Comparison of ENCODE assay signal across 8 cellular contexts in the genomic region with DNA sequence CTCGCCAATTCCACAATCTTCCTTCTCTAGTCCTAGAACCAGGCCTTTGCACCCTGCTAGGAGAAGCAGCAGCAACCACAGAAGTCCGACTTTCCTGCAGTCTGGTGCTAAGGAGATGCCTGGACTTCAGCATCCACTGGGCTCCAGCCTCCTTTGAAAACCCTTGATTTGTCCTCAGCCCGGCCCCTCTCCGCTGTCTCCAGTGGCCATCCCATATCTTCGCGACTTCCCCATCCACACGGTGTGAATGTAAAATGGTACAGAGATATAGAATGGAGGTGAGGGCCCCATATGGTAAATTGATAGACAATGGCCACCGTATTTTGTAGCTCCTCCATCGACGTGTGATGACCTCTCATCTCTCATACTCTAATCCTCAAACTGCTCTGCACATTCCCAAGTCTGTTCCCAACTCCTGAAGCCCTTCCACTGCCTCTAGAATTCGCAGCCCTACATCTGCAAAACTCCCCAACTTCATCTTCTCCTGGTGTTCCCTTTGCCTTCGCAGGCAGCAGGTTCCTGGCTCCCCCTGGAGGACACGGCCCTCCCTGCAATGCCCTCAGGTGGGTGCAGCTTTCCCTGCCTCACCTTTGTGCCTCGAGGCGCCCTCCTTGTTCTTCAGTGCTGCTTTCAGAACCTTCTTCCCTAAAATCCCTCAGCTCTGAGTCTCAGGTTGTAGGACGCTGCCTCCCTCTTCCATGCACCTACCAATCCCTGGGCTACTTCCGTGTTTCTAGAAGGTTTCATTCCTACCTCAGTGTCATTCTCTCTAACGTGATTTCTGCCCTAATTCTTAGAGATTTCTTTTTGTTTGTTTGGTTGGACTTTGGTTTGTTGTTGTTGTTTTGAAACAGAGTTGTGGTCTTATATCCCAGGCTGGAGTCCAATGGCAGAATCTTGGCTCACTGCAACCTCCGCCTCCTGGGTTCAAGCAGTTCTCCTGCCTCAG. TPM values are rescaled to one million over a fixed set of nuclear protein-coding genes. Genes with fewer than 3 reads are reported as not detected.
DNase-seq lines count a peak whose midpoint lies in the region; ATAC-seq and TF ChIP-seq lines count a peak whose summit lies in the region.

No MANE protein-coding gene starts in this region.

- POLR2A ChIA-PET in HCT116 (lab: Charles Lee), result interaction anchor here (0.8 to 1.5 kb wide), 2 partner anchors 50 to 61 kb away, joined by 4 to 6 read pairs; partner anchors contain the start of gene NCKAP5L

- no TSS peak for BruUV-seq in HCT116 (replicated peaks; lab: Mats Ljungman, UMichigan)

- H4K20me1 ChIP-seq in HCT116 (ENCODE audit: insufficient read depth), result no peaks in the 10 kb centered on the region

- H3K27ac ChIP-seq in HCT116 (ENCODE audit: low read depth, low read length) (no peak overlapping the region), right atrium auricular region (no peak overlapping the region)

- RAD21 ChIA-PET in HCT116 (lab: Charles Lee; ENCODE audit: low non-redundant PET in 1 of 2, low total read pairs in 2 of 2, uncharacterized antibody in 2 of 2, unreplicated experiment in 2 of 2), result interaction anchor here (0.9 kb wide), 2 partner anchors 64 to 189 kb away, joined by 3 read pairs; no protein-coding TSS in a partner anchor

- H3K9me3 ChIP-seq in BE2C (no peaks in the 10 kb centered on the region), HCT116 (ENCODE audit: control insufficient read depth in 1 of 2, insufficient read depth in 1 of 2, low read depth in 1 of 2, low read length in 2 of 2) (no peaks in the 10 kb centered on the region), right atrium auricular region (no peaks in the 10 kb centered on the region)

- H3K9ac ChIP-seq in HCT116 (ENCODE audit: low read length), result no peak overlapping the region

- DNase-seq in BE2C (peak; percentile 71), HCT116 (ENCODE audit: low read depth, low spot score) (peak; percentile 42), right atrium auricular region (ENCODE audit: low spot score) (no peak), MV-4-11 (lab: John Stamatoyannopoulos, UW) (no peak)
- peak; percentile 81 for DNase-seq in activated naive CD4-positive, alpha-beta T cell treated with anti-CD3 and anti-CD28 coated beads, Interleukin-2, amount 50 U/mL, for 16 hours
- peak; percentile 77 for DNase-seq in stimulated activated CD4-positive, alpha-beta T cell treated with anti-CD3 and anti-CD28 coated beads, Interleukin-12 subunit alpha, Interleukin-12 subunit beta, amount 100 ng/mL, for 4 hours

- intact Hi-C loops in HCT116 (cut with micrococcal nuclease), result loop anchor here (1.0 to 10.0 kb wide), 4 partner anchors 134 to 407 kb away; partner anchors contain the start of gene AQP5

- ATAC-seq in HCT116 (peak; percentile 85), SK-N-SH treated with all-trans-retinoic acid at 6 μM for 48 hours (peak; percentile 71), HG02973 (IDR thresholded peaks at IDR 0.05; ENCODE audit: unreplicated experiment) (no peak)

- H3K79me2 ChIP-seq in HCT116 (ENCODE audit: insufficient read depth, low read length), result no peaks in the 10 kb centered on the region

- CTCF ChIA-PET in HCT116 (lab: Charles Lee), result interaction anchor here (0.6 to 2.4 kb wide), 20 partner anchors 8 to 292 kb away, joined by 3 to 28 read pairs (median 5); partner anchors contain the start of genes BCDIN3D, NCKAP5L and TMBIM6

- peak; percentile 90 for TF ChIP-seq CTCF in BE2C (IDR thresholded peaks at IDR 0.05; ENCODE audit: low read depth, low read length)
- TF ChIP-seq CTCF in HCT116 (IDR thresholded peaks at IDR 0.05 in 2 of 3, conservative IDR thresholded peaks at IDR 0.05 in 1 of 3; ENCODE audit: borderline replicate concordance in 1 of 3, insufficient read depth in 1 of 3, low read depth in 2 of 3, low read length in 2 of 3), result peak; percentile 79 to 99 (median 91)
- peak; percentile 50 to 80 for TF ChIP-seq CTCF in right atrium auricular region (IDR thresholded peaks at IDR 0.05)

- H2AFZ ChIP-seq in HCT116 (ENCODE audit: low read depth, low read length, poor library complexity, severe bottlenecking), result peak overlapping the region; percentile 62

- H3K27me3 ChIP-seq in BE2C (no peaks in the 10 kb centered on the region), HCT116 (ENCODE audit: insufficient read depth, low read length) (peaks cover 4% of the 10 kb centered on the region; the same call in 1 of the 2 replicates), right atrium auricular region (no peaks in the 10 kb centered on the region)

- no peaks in the 10 kb centered on the region for H3K4me1 ChIP-seq in BE2C
- peaks cover 0 to 9% of the 10 kb centered on the region in 2 experiments; a peak in 3 of 4 replicates for H3K4me1 ChIP-seq in HCT116 (ENCODE audit: control insufficient read depth in 1 of 2, insufficient read depth in 2 of 2, low read length in 2 of 2)
- peaks cover 0 to 8% of the 10 kb centered on the region in 2 donors for H3K4me1 ChIP-seq in right atrium auricular region

- peak; percentile 79 for TF ChIP-seq RAD21 in HCT116 (IDR thresholded peaks at IDR 0.05; ENCODE audit: low read depth)

- peak overlapping the region; percentile 22 for H3K4me2 ChIP-seq in HCT116 (ENCODE audit: low read length)

- H3K9me2 ChIP-seq in HCT116 (ENCODE audit: insufficient read depth), result no peaks in the 10 kb centered on the region

- H3K36me3 ChIP-seq in BE2C (no peaks in the 10 kb centered on the region), HCT116 (ENCODE audit: control insufficient read depth in 1 of 2, insufficient read depth in 2 of 2, low read length in 2 of 2) (no peaks in the 10 kb centered on the region), right atrium auricular region (no peaks in the 10 kb centered on the region)

- no peak overlapping the region for H3K4me3 ChIP-seq in BE2C (ENCODE audit: low read depth, low read length)
- no peak overlapping the region for H3K4me3 ChIP-seq in HCT116 (replicated peaks in 1 of 2; ENCODE audit: low read depth in 1 of 2, low read length in 2 of 2)
- H3K4me3 ChIP-seq in right atrium auricular region, result no peak overlapping the region

- no peak for TF ChIP-seq POLR2A in HCT116 (IDR thresholded peaks at IDR 0.05; ENCODE audit: borderline replicate concordance, extremely low read depth, insufficient read depth, insufficient read length)

TF ChIP-seq in HCT116, 20 proteins besides CTCF, POLR2A, EP300 and RAD21:
- TF ChIP-seq MAX (IDR thresholded peaks at IDR 0.05) (peak; percentile 38; the same call in 1 of the 2 replicates), FOSL1 (IDR thresholded peaks at IDR 0.05; ENCODE audit: low read depth) (no peak), CBX3 (IDR thresholded peaks at IDR 0.05; ENCODE audit: low read depth) (peak; percentile 61; the same call in 1 of the 2 replicates), EZH2 (IDR thresholded peaks at IDR 0.05) (no peak), ZFX (IDR thresholded peaks at IDR 0.05) (no peak)

TF ChIP-seq in SK-N-SH treated with all-trans-retinoic acid at 6 μM for 48 hours, 23 proteins besides CTCF, POLR2A, EP300 and RAD21 (continues in another document):
- TF ChIP-seq TOX (CRISPR knock-in tag; IDR thresholded peaks at IDR 0.05; ENCODE audit: borderline replicate concordance) (no peak), PPARA (CRISPR knock-in tag; IDR thresholded peaks at IDR 0.05; ENCODE audit: borderline replicate concordance) (no peak), POU6F1 (CRISPR knock-in tag; IDR thresholded peaks at IDR 0.05; ENCODE audit: borderline replicate concordance, low read depth) (no peak), TCF4 (CRISPR knock-in tag; IDR thresholded peaks at IDR 0.05; ENCODE audit: borderline replicate concordance) (no peak), ZNF70 (CRISPR knock-in tag; IDR thresholded peaks at IDR 0.05) (no peak), ZNF8 (CRISPR knock-in tag; IDR thresholded peaks at IDR 0.05) (no peak), ZC3H10 (CRISPR knock-in tag; IDR thresholded peaks at IDR 0.05) (no peak), TSHZ2 (CRISPR knock-in tag; IDR thresholded peaks at IDR 0.05) (no peak)

RNA-seq across cellular contexts. Expression of gene TMBIM6, which starts 36.7 kb away (rescaled TPM):
- polyA plus RNA-seq in BE2C (2012; ENCODE audit: insufficient read depth, insufficient read length, low read depth), result 228 TPM
- total RNA-seq in HCT116 (2021; ENCODE audit: unreplicated experiment) (510 TPM), right atrium auricular region (100 to 1,000 TPM; 196 to 248 TPM)
- polyA plus RNA-seq in HCT116 (2012), result 410 and 465 TPM in 2 replicates

RNA-seq across cellular contexts. Expression of gene NCKAP5L, which starts 50.1 kb away (rescaled TPM):
- 65.3 TPM for polyA plus RNA-seq in BE2C (2012; ENCODE audit: insufficient read depth, insufficient read length, low read depth)
- 12.1 TPM for total RNA-seq in HCT116 (2021; ENCODE audit: unreplicated experiment)
- polyA plus RNA-seq in HCT116 (2012), result 5.1 and 6.6 TPM in 2 replicates
- 10 to 100 TPM; 18.6 to 18.7 TPM for total RNA-seq in right atrium auricular region

Comparison
In these comparisons a context has a peak if more than half of its experiments do, and no peak if none do; other contexts are left out.
1. DNase-seq: peak in BE2C (single experiment), HCT116 (single experiment), activated naive CD4-positive, alpha-beta T cell treated with anti-CD3 and anti-CD28 coated beads, Interleukin-2, amount 50 U/mL, for 16 hours (single experiment) and stimulated activated CD4-positive, alpha-beta T cell treated with anti-CD3 and anti-CD28 coated beads, Interleukin-12 subunit alpha, Interleukin-12 subunit beta, amount 100 ng/mL, for 4 hours (single experiment); none in right atrium auricular region (single experiment) and MV-4-11 (single experiment).
2. Peak in every context shown above with its lines, with median percentiles within 50 percentile points of each other: CTCF ChIP-seq.